ENCODE assay signal across 8 cellular contexts in the genomic region with DNA sequence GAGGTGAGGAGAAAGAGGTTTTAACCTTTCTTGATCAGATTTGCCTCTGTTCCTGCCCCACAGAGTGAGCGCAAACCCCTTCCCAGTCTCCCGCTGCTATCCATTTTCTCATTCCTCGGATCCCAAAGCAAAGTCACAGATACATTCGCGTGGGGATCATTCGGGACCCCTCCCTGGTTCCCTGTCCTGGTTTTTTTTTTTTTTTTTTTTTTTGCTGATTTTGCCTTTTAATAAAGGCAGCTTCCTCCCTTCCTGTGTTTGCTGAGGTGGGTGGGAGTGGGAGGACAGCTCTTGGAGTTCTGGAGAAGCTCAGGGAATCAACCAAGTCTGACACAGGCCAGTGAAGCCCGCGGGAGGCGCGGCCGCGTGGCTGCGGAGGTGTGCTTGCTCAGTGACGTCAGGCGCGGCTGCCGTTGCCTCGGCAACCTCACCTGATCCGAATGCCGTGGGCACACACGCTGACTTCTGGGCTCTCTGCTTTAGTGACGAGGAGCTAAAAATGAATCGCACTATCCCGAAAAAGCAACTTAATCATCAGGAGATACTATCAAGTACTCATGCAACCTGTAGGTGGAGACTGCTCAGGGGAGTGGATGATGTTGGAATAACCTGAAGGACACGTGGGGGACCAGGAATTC.
A peak's percentile ranks its signal among the peaks of the same experiment; 100 is the strongest.
DNase-seq lines count a peak whose midpoint lies in the region; ATAC-seq, FAIRE-seq and TF ChIP-seq lines count a peak whose summit lies in the region.

No MANE protein-coding gene starts in this region.

- H3K4me3 ChIP-seq in GM23248 (no peak overlapping the region), keratinocyte (ENCODE audit: control insufficient read depth in 2 of 3, extremely low read depth in 1 of 3, insufficient read depth in 2 of 3, low read depth in 1 of 3, low read length in 3 of 3) (peak overlapping the region in 1 of 3 experiments; percentile 47)

- no peak overlapping the region for H3K9ac ChIP-seq in GM23248
- H3K9ac ChIP-seq in keratinocyte (ENCODE audit: control insufficient read depth, extremely low read depth, insufficient read depth, low read length) = peak overlapping the region; percentile 38

- H3K9me2 ChIP-seq in GM23248 (ENCODE audit: insufficient read depth) = no peaks in the 10 kb centered on the region

- H3F3A ChIP-seq in GM23248 (ENCODE audit: insufficient read depth) = no peaks in the 10 kb centered on the region

- H3K79me2 ChIP-seq in GM23248 (ENCODE audit: insufficient read depth) (no peaks in the 10 kb centered on the region), keratinocyte (ENCODE audit: control insufficient read depth, insufficient read depth, low read length) (no peaks in the 10 kb centered on the region)

- H4K20me1 ChIP-seq in GM23248 (ENCODE audit: insufficient read depth) (no peaks in the 10 kb centered on the region), keratinocyte (ENCODE audit: control insufficient read depth, extremely low read depth, insufficient read depth, low read length) (no peaks in the 10 kb centered on the region)

- in situ Hi-C loops in GM23248 (cut with MboI) = no loop called here

- DNase-seq in GM23248 (peak; percentile 41), T follicular helper cell (ENCODE audit: low read depth) (peak; percentile 68), keratinocyte (ENCODE audit: low read depth, low spot score) (peak; percentile 53), GF-D8 (lab: John Stamatoyannopoulos, UW) (no peak), COLO829 (ENCODE audit: low spot score) (no peak)
- DNase-seq in activated naive CD8-positive, alpha-beta T cell treated with anti-CD3 and anti-CD28 coated beads, Interleukin-2, amount 50 U/mL, for 16 hours (ENCODE audit: low read depth, low spot score) = peak; percentile 42
- peak; percentile 70 to 73 for DNase-seq in stimulated activated CD4-positive, alpha-beta T cell treated with anti-CD3 and anti-CD28 coated beads, Interleukin-4, amount 100 ng/mL, for 48 hours (ENCODE audit: low read depth in 2 of 2)

- no peak for FAIRE-seq in keratinocyte (lab: Jason Lieb, UNC)

- ATAC-seq in GM18858 (IDR thresholded peaks at IDR 0.05; ENCODE audit: unreplicated experiment) = no peak

- 25 to 29% methylated on average over 25 of the region's 25 CpGs for WGBS in GM23248 (ENCODE audit: low coverage in 1 of 2, low lambda C conversion rate in 2 of 2, missing lambda C conversion rate in 2 of 2), 2 experiments

- TF ChIP-seq CTCF in keratinocyte (optimal IDR thresholded peaks at IDR 0.05 in 1 of 3, IDR thresholded peaks at IDR 0.05 in 1 of 3, conservative IDR thresholded peaks at IDR 0.05 in 1 of 3; ENCODE audit: extremely low read depth in 1 of 3, insufficient read depth in 2 of 3, low read length in 3 of 3) = peak in 1 of 3 experiments; percentile 29

- H3K9me3 ChIP-seq in GM23248 (ENCODE audit: low read depth) (no peaks in the 10 kb centered on the region), keratinocyte (ENCODE audit: control insufficient read depth, low read depth, low read length) (no peaks in the 10 kb centered on the region)

- H2AFZ ChIP-seq in GM23248 (no peak overlapping the region), keratinocyte (ENCODE audit: control insufficient read depth, low read length) (peak overlapping the region; percentile 30)

- H3K4me1 ChIP-seq in GM23248 (ENCODE audit: insufficient read depth) (no peaks in the 10 kb centered on the region), keratinocyte (ENCODE audit: control insufficient read depth, extremely low read depth, insufficient read depth, low read length) (peaks cover 10% of the 10 kb centered on the region)

- dilution Hi-C loops in keratinocyte (cut with MboI; ENCODE audit: extremely low pct_ligation_motif_present, low sequenced_read_pairs) = no loop called here

- H3K9me1 ChIP-seq in keratinocyte (ENCODE audit: control insufficient read depth, extremely low read depth, insufficient read depth, low read length) = no peaks in the 10 kb centered on the region

- H3K27ac ChIP-seq in GM23248 = no peak overlapping the region
- H3K27ac ChIP-seq in keratinocyte (ENCODE audit: control insufficient read depth, insufficient read depth, low read length) = peak overlapping the region; percentile 10

- H3K4me2 ChIP-seq in GM23248 (ENCODE audit: unreplicated experiment) (peak overlapping the region; percentile 28), keratinocyte (ENCODE audit: control insufficient read depth, extremely low read depth, insufficient read depth, low read depth, low read length) (peak overlapping the region; percentile 81)

- H3K36me3 ChIP-seq in GM23248 (ENCODE audit: low read depth) = no peaks in the 10 kb centered on the region
- no peaks in the 10 kb centered on the region for H3K36me3 ChIP-seq in keratinocyte (ENCODE audit: control insufficient read depth in 2 of 2, extremely low read depth in 1 of 2, insufficient read depth in 2 of 2, low read length in 2 of 2)

- H3K27me3 ChIP-seq in GM23248 (replicated peaks; ENCODE audit: insufficient read depth) (peaks cover 18% of the 10 kb centered on the region), keratinocyte (ENCODE audit: control insufficient read depth, extremely low read depth, insufficient read depth, low read length) (no peaks in the 10 kb centered on the region)

Comparison
In these comparisons a context has a peak if more than half of its experiments do, and no peak if none do; other contexts are left out.
1. DNase-seq: peak in GM23248 (single experiment), T follicular helper cell (single experiment), activated naive CD8-positive, alpha-beta T cell treated with anti-CD3 and anti-CD28 coated beads, Interleukin-2, amount 50 U/mL, for 16 hours (single experiment), keratinocyte (single experiment) and stimulated activated CD4-positive, alpha-beta T cell treated with anti-CD3 and anti-CD28 coated beads, Interleukin-4, amount 100 ng/mL, for 48 hours (2 of 2); none in GF-D8 (single experiment) and COLO829 (single experiment).